In genomic region chr5:188488-189481, GRCh38 we compare ENCODE assay signal across 1 cellular context.
TF ChIP-seq lines count a peak whose summit lies in the region.

No MANE protein-coding gene starts in this region.

TF ChIP-seq in HepG2, 621 proteins besides CTCF, POLR2A, EP300 and RAD21 (continued from another document and continues in another):
- TF ChIP-seq ZBTB14 (CRISPR knock-in tag; IDR thresholded peaks at IDR 0.05), result no peak
- TF ChIP-seq MIXL1 (CRISPR knock-in tag; IDR thresholded peaks at IDR 0.05), result no peak
- TF ChIP-seq ZNF234 (CRISPR knock-in tag; conservative IDR thresholded peaks at IDR 0.05), result no peak
- no peak for TF ChIP-seq ZNF703 (CRISPR knock-in tag; IDR thresholded peaks at IDR 0.05; ENCODE audit: borderline replicate concordance)
- TF ChIP-seq ZMYM3 (CRISPR knock-in tag; IDR thresholded peaks at IDR 0.05), result no peak
- peak; percentile 48; the same call in 1 of the 2 replicates for TF ChIP-seq RXRB (CRISPR knock-in tag; IDR thresholded peaks at IDR 0.05; ENCODE audit: borderline replicate concordance)
- no peak for TF ChIP-seq ZNF121 (CRISPR knock-in tag; IDR thresholded peaks at IDR 0.05)
- TF ChIP-seq ZNF20 (CRISPR knock-in tag; IDR thresholded peaks at IDR 0.05), result no peak
- TF ChIP-seq SMARCC2 (IDR thresholded peaks at IDR 0.05), result no peak
- TF ChIP-seq WIZ (CRISPR knock-in tag; IDR thresholded peaks at IDR 0.05), result no peak
- no peak for TF ChIP-seq KDM6A (CRISPR knock-in tag; IDR thresholded peaks at IDR 0.05; ENCODE audit: low read depth)
- TF ChIP-seq HHEX (CRISPR knock-in tag; IDR thresholded peaks at IDR 0.05), result no peak
- TF ChIP-seq ZBTB26 (CRISPR knock-in tag; IDR thresholded peaks at IDR 0.05; ENCODE audit: borderline replicate concordance), result no peak
- no peak for TF ChIP-seq HMG20A (CRISPR knock-in tag; IDR thresholded peaks at IDR 0.05; ENCODE audit: borderline replicate concordance)
- no peak for TF ChIP-seq MXD4 (CRISPR knock-in tag; IDR thresholded peaks at IDR 0.05)
- TF ChIP-seq ZNF143 (CRISPR knock-in tag; IDR thresholded peaks at IDR 0.05), result no peak
- no peak for TF ChIP-seq ZBTB1 (CRISPR knock-in tag; IDR thresholded peaks at IDR 0.05; ENCODE audit: borderline replicate concordance)
- TF ChIP-seq HCFC1 (IDR thresholded peaks at IDR 0.05; ENCODE audit: low read depth, low read length), result no peak
- no peak for TF ChIP-seq CEBPB (IDR thresholded peaks at IDR 0.05; ENCODE audit: borderline replicate concordance, low read depth, low read length)
- TF ChIP-seq ZNF430 (CRISPR knock-in tag; IDR thresholded peaks at IDR 0.05), result no peak
- no peak for TF ChIP-seq SMAD9 (CRISPR knock-in tag; IDR thresholded peaks at IDR 0.05)
- TF ChIP-seq ZNF431 (CRISPR knock-in tag; IDR thresholded peaks at IDR 0.05; ENCODE audit: borderline replicate concordance, low read depth), result no peak
- TF ChIP-seq MAZ (IDR thresholded peaks at IDR 0.05; ENCODE audit: borderline replicate concordance, low read depth, low read length), result no peak
- no peak for TF ChIP-seq MAZ (CRISPR knock-in tag; IDR thresholded peaks at IDR 0.05; ENCODE audit: low read depth)
- TF ChIP-seq ONECUT2 (CRISPR knock-in tag; IDR thresholded peaks at IDR 0.05), result no peak
- TF ChIP-seq PAWR (CRISPR knock-in tag; IDR thresholded peaks at IDR 0.05; ENCODE audit: borderline replicate concordance), result no peak
- no peak for TF ChIP-seq DMTF1 (CRISPR knock-in tag; IDR thresholded peaks at IDR 0.05)
- TF ChIP-seq ZNF383 (CRISPR knock-in tag; IDR thresholded peaks at IDR 0.05; ENCODE audit: borderline replicate concordance), result no peak
- TF ChIP-seq ZNF432 (CRISPR knock-in tag; IDR thresholded peaks at IDR 0.05; ENCODE audit: borderline replicate concordance), result no peak
- TF ChIP-seq ZNF160 (CRISPR knock-in tag; IDR thresholded peaks at IDR 0.05), result no peak
- TF ChIP-seq HMGXB4 (CRISPR knock-in tag; IDR thresholded peaks at IDR 0.05; ENCODE audit: borderline replicate concordance in 1 of 2, low read depth in 1 of 2), result peak; percentile 53 to 80; a peak in 3 of 4 replicates
- TF ChIP-seq TEF (CRISPR knock-in tag; IDR thresholded peaks at IDR 0.05), result no peak
- TF ChIP-seq ZNF558 (CRISPR knock-in tag; IDR thresholded peaks at IDR 0.05; ENCODE audit: borderline replicate concordance), result no peak
- TF ChIP-seq BCL6 (CRISPR knock-in tag; IDR thresholded peaks at IDR 0.05), result no peak
- TF ChIP-seq IKZF5 (CRISPR knock-in tag; IDR thresholded peaks at IDR 0.05), result no peak
- TF ChIP-seq ZNF7 (CRISPR knock-in tag; IDR thresholded peaks at IDR 0.05), result no peak
- no peak for TF ChIP-seq ZNF557 (CRISPR knock-in tag; IDR thresholded peaks at IDR 0.05)
- no peak for TF ChIP-seq U2AF1 (optimal IDR thresholded peaks at IDR 0.05; ENCODE audit: low read depth, low read length)
- no peak for TF ChIP-seq ZNF589 (CRISPR knock-in tag; conservative IDR thresholded peaks at IDR 0.05)
- no peak for TF ChIP-seq ELF3 (CRISPR knock-in tag; IDR thresholded peaks at IDR 0.05)
- TF ChIP-seq ZSCAN5A (CRISPR knock-in tag; IDR thresholded peaks at IDR 0.05; ENCODE audit: borderline replicate concordance), result no peak
- no peak for TF ChIP-seq GATA4 (IDR thresholded peaks at IDR 0.05; ENCODE audit: borderline replicate concordance, low read depth)
- TF ChIP-seq ZSCAN9 (CRISPR knock-in tag; IDR thresholded peaks at IDR 0.05; ENCODE audit: borderline replicate concordance), result no peak; the same call in 1 of the 2 replicates
- no peak for TF ChIP-seq NCOA5 (CRISPR knock-in tag; IDR thresholded peaks at IDR 0.05)
- TF ChIP-seq ZNF75D (CRISPR knock-in tag; IDR thresholded peaks at IDR 0.05; ENCODE audit: borderline replicate concordance), result no peak
- 0 out of 2 replicates have a peak, but pooled peaks have one; percentile 27 for TF ChIP-seq ZNF619 (CRISPR knock-in tag; IDR thresholded peaks at IDR 0.05)
- TF ChIP-seq FOXM1 (CRISPR knock-in tag; IDR thresholded peaks at IDR 0.05), result no peak
- no peak for TF ChIP-seq NR2F6 (IDR thresholded peaks at IDR 0.05)
- TF ChIP-seq NR2F6 (CRISPR knock-in tag; IDR thresholded peaks at IDR 0.05), result no peak
- no peak for TF ChIP-seq ZUFSP (CRISPR knock-in tag; IDR thresholded peaks at IDR 0.05; ENCODE audit: borderline replicate concordance)
- no peak for TF ChIP-seq FOSL2 (CRISPR knock-in tag; IDR thresholded peaks at IDR 0.05)
- no peak for TF ChIP-seq ZNF10 (CRISPR knock-in tag; IDR thresholded peaks at IDR 0.05; ENCODE audit: borderline replicate concordance, low read depth)
- no peak for TF ChIP-seq ETS1 (CRISPR knock-in tag; IDR thresholded peaks at IDR 0.05)
- TF ChIP-seq NCOR1 (IDR thresholded peaks at IDR 0.05; ENCODE audit: borderline replicate concordance, low read length), result no peak
- no peak for TF ChIP-seq GTF2F1 (IDR thresholded peaks at IDR 0.05; ENCODE audit: low read length)
